ENCODE assay signal across 10 cellular contexts in the genomic region with DNA sequence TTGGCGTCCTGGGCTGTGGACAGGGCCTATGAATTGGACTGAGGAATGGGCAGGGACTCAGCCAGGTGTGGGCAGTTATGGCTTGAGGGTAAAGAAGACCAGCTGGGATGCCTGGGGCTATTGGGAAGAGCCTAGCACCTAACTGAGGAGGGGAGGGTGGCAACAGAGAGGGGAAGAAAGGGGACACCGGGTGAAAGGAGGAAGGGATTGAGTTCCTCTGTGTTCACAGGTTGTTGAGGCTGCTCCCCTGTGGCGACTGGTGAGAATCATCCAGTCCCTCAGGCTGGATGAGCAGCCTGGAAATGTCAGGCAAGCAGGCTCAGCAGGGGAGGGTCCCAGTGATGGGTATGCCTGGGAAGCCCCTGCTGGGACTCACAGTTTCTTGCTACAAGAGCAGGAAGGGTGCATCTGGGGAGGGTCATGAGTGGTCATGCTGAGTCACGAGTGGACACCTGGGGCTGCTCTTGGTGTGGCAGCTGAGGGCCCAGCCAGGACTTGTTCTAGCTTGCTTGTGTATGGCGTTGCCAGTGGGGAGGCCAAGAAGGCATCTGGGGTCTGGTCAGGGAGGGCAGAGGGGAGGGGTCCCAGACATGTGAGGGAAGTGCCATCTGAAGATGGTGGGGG. TPM values are rescaled to one million over a fixed set of nuclear protein-coding genes. Genes with fewer than 3 reads are reported as not detected.
DNase-seq lines count a peak whose midpoint lies in the region; TF ChIP-seq lines count a peak whose summit lies in the region.
"Had no signal": no experiment of that assay in that cellular context is flagged by ENCODE, and none has a peak within 500 bp of the region (broad histone marks: within the 10 kb centered on the region; RNA-seq: fewer than 3 reads in every experiment).

No MANE protein-coding gene starts in this region.

- peak overlapping the region; percentile 78 for H3K4me2 ChIP-seq in fibroblast of lung (ENCODE audit: extremely low read depth, insufficient read depth, low read length)

- 60% methylated on average over 5 of the region's 5 CpGs for WGBS in suprapubic skin

- TF ChIP-seq CTCF in fibroblast of lung (conservative IDR thresholded peaks at IDR 0.05 in 1 of 2, IDR thresholded peaks at IDR 0.05 in 1 of 2; ENCODE audit: low read depth in 1 of 2, low read length in 2 of 2) (no peak), suprapubic skin (IDR thresholded peaks at IDR 0.05) (no peak)

- CTCF ChIA-PET in activated naive CD4-positive, alpha-beta T cell treated with anti-CD3 and anti-CD28 coated beads, Interleukin-2, amount 10 ng/mL, durations not matched to agents 7 days and 5 days (lab: Charles Lee): interaction anchor here (1.5 kb wide), 1 partner anchor 51 kb away, joined by 6 read pairs; the partner anchor contains the start of gene ZBTB45

- peak overlapping the region; percentile 16 for H3K9ac ChIP-seq in fibroblast of lung (ENCODE audit: insufficient read depth, low read length)

- H3K27me3 Mint-ChIP-seq in activated naive CD4-positive, alpha-beta T cell treated with anti-CD3 and anti-CD28 coated beads, Interleukin-2, amount 10 ng/mL, durations not matched to agents 7 days and 5 days: peaks cover 14% of the 10 kb centered on the region

- H2AFZ ChIP-seq in fibroblast of lung (ENCODE audit: low read length): no peak overlapping the region

- H3K9me3 Mint-ChIP-seq in activated naive CD4-positive, alpha-beta T cell treated with anti-CD3 and anti-CD28 coated beads, Interleukin-2, amount 10 ng/mL, durations not matched to agents 7 days and 5 days: no peaks in the 10 kb centered on the region

- H3K4me3 ChIP-seq in fibroblast of lung (replicated peaks in 1 of 4; ENCODE audit: control extremely low read depth in 1 of 4, insufficient read depth in 1 of 4, low read depth in 3 of 4, low read length in 4 of 4): peak overlapping the region; percentile 11 to 41 (median 22)
- H3K4me3 ChIP-seq in suprapubic skin: peak overlapping the region; percentile 100

- no peak for TF ChIP-seq EP300 in suprapubic skin (IDR thresholded peaks at IDR 0.05)

- no peak for DNase-seq in activated naive CD4-positive, alpha-beta T cell treated with anti-CD3 and anti-CD28 coated beads, Interleukin-2, amount 10 ng/mL, durations not matched to agents 7 days and 5 days
- DNase-seq in activated naive CD4-positive, alpha-beta T cell (lab: John Stamatoyannopoulos, UW): no peak
- DNase-seq in RKO (ENCODE audit: low spot score) (peak; percentile 30), fibroblast of lung (ENCODE audit: low read depth in 2 of 2) (no peak), suprapubic skin (ENCODE audit: low spot score in 2 of 2) (no peak), midbrain (lab: John Stamatoyannopoulos, UW) (no peak)
- DNase-seq in effector CD8-positive, alpha-beta T cell (lab: John Stamatoyannopoulos, UW): no peak
- no peak for DNase-seq in stimulated activated CD4-positive, alpha-beta T cell treated with anti-CD3 and anti-CD28 coated beads, Interleukin-12 subunit alpha, Interleukin-12 subunit beta, amount 100 ng/mL, for 4 hours
- DNase-seq: activated CD4-positive, alpha-beta T cell treated with anti-CD3 and anti-CD28 coated beads, Interleukin-2, amount 50 U/mL, for 4 hours; stimulated activated CD4-positive, alpha-beta T cell treated with anti-CD3 and anti-CD28 coated beads, Interleukin-15, amount 100 ng/mL, for 24 hours had no signal

- no peaks in the 10 kb centered on the region for H4K20me1 ChIP-seq in fibroblast of lung (ENCODE audit: control insufficient read depth, extremely low read depth, insufficient read depth, low read length)

- peak overlapping the region; percentile 81 for H3K4me3 Mint-ChIP-seq in activated naive CD4-positive, alpha-beta T cell treated with anti-CD3 and anti-CD28 coated beads, Interleukin-2, amount 10 ng/mL, durations not matched to agents 7 days and 5 days

- no peaks in the 10 kb centered on the region for H3K9me3 ChIP-seq in fibroblast of lung (ENCODE audit: control insufficient read depth, insufficient read depth, low read depth, low read length)
- H3K9me3 ChIP-seq in suprapubic skin: no peaks in the 10 kb centered on the region

- H3K27ac ChIP-seq in fibroblast of lung (ENCODE audit: insufficient read depth, low read length) (no peak overlapping the region), suprapubic skin (no peak overlapping the region)

- H3K27me3 ChIP-seq in fibroblast of lung (ENCODE audit: control insufficient read depth, insufficient read depth, low read length) (no peaks in the 10 kb centered on the region), suprapubic skin (no peaks in the 10 kb centered on the region)

- H3K36me3 ChIP-seq in fibroblast of lung (ENCODE audit: control insufficient read depth, insufficient read depth, low read length): peaks cover 15% of the 10 kb centered on the region
- H3K36me3 ChIP-seq in suprapubic skin: peaks cover 41% of the 10 kb centered on the region

- peaks cover 17% of the 10 kb centered on the region for H3K36me3 Mint-ChIP-seq in activated naive CD4-positive, alpha-beta T cell treated with anti-CD3 and anti-CD28 coated beads, Interleukin-2, amount 10 ng/mL, durations not matched to agents 7 days and 5 days

- peaks cover 23% of the 10 kb centered on the region for H3K4me1 Mint-ChIP-seq in activated naive CD4-positive, alpha-beta T cell treated with anti-CD3 and anti-CD28 coated beads, Interleukin-2, amount 10 ng/mL, durations not matched to agents 7 days and 5 days

- H3K27ac Mint-ChIP-seq in activated naive CD4-positive, alpha-beta T cell treated with anti-CD3 and anti-CD28 coated beads, Interleukin-2, amount 10 ng/mL, durations not matched to agents 7 days and 5 days: no peak overlapping the region

- no peak for TF ChIP-seq POLR2A in suprapubic skin (IDR thresholded peaks at IDR 0.05)

- H3K4me1 ChIP-seq in fibroblast of lung (ENCODE audit: control insufficient read depth, extremely low read depth, insufficient read depth, low read length): peaks cover 2% of the 10 kb centered on the region
- H3K4me1 ChIP-seq in suprapubic skin: peaks cover 22% of the 10 kb centered on the region

- peaks cover 16% of the 10 kb centered on the region for H3K79me2 ChIP-seq in fibroblast of lung (ENCODE audit: control insufficient read depth, insufficient read depth, low read length)

RNA-seq across cellular contexts. Expression of gene ZNF324, which starts 1.4 kb away (rescaled TPM):
- total RNA-seq in fibroblast of lung: 11.8 and 14.2 TPM in 2 replicates
- polyA plus RNA-seq in fibroblast of lung: 3.9 and 4.1 TPM in 2 replicates
- 4.8 and 5.1 TPM in 2 replicates for polyA plus RNA-seq in fibroblast of lung (2012)
- 4.6 and 10.2 TPM in 2 replicates for polyA minus RNA-seq in fibroblast of lung (ENCODE audit: low replicate concordance)
- total RNA-seq in suprapubic skin: 10 to 100 TPM; 20.3 to 41.5 (median 25.6) TPM

RNA-seq across cellular contexts. Expression of gene ZNF446, which starts 7.8 kb away (rescaled TPM):
- total RNA-seq in fibroblast of lung (8.2 and 9.4 TPM in 2 replicates), suprapubic skin (10 to 100 TPM; 19.8 to 38.8 (median 24.0) TPM)
- 2.4 and 2.5 TPM in 2 replicates for polyA plus RNA-seq in fibroblast of lung
- polyA plus RNA-seq in fibroblast of lung (2012): 5.4 TPM in 2 replicates
- polyA minus RNA-seq in fibroblast of lung (ENCODE audit: low replicate concordance): 3.7 and 12.7 TPM in 2 replicates

RNA-seq across cellular contexts. Expression of gene ZNF324B, which starts 16.9 kb away (rescaled TPM):
- total RNA-seq in fibroblast of lung (8.9 and 9.0 TPM in 2 replicates), suprapubic skin (10 to 100 TPM in 3 of 4 donors, 1 to 10 TPM in 1; 9.7 to 28.7 (median 13.8) TPM)
- polyA plus RNA-seq in fibroblast of lung: 2.1 and 2.5 TPM in 2 replicates
- 3.1 and 3.2 TPM in 2 replicates for polyA plus RNA-seq in fibroblast of lung (2012)
- 5.4 and 20.2 TPM in 2 replicates for polyA minus RNA-seq in fibroblast of lung (ENCODE audit: low replicate concordance)

RNA-seq across cellular contexts. Expression of gene ZNF132, which starts 28.4 kb away (rescaled TPM):
- 9.5 and 14.5 TPM in 2 replicates for total RNA-seq in fibroblast of lung
- polyA plus RNA-seq in fibroblast of lung: 2.2 and 4.1 TPM in 2 replicates
- polyA plus RNA-seq in fibroblast of lung (2012): 3.4 and 3.9 TPM in 2 replicates
- polyA minus RNA-seq in fibroblast of lung (ENCODE audit: low replicate concordance): 3.1 and 7.0 TPM in 2 replicates
- 1 to 10 TPM; 1.7 to 2.9 (median 2.3) TPM for total RNA-seq in suprapubic skin

RNA-seq across cellular contexts. Expression of gene SLC27A5, which starts 43.5 kb away (rescaled TPM):
- total RNA-seq in fibroblast of lung: 6.7 and 10.1 TPM in 2 replicates
- 5.2 and 7.3 TPM in 2 replicates for polyA plus RNA-seq in fibroblast of lung
- polyA plus RNA-seq in fibroblast of lung (2012): 10.4 and 11.2 TPM in 2 replicates
- 13.3 and 28.9 TPM in 2 replicates for polyA minus RNA-seq in fibroblast of lung (ENCODE audit: low replicate concordance)
- 10 to 100 TPM in 2 of 4 donors, 1 to 10 TPM in 2; 2.1 to 19.1 (median 10.7) TPM for total RNA-seq in suprapubic skin
